20 cellular contexts compared by ENCODE assay signal in genomic region chr11:64633555-64634159, GRCh38. TPM values are rescaled to one million over a fixed set of nuclear protein-coding genes. Genes with fewer than 3 reads are reported as not detected.
DNase-seq lines count a peak whose midpoint lies in the region; ATAC-seq and TF ChIP-seq lines count a peak whose summit lies in the region.
"Had no signal": no experiment of that assay in that cellular context is flagged by ENCODE, and none has a peak within 500 bp of the region (broad histone marks: within the 10 kb centered on the region; RNA-seq: fewer than 3 reads in every experiment).

No MANE protein-coding gene starts in this region.

- H3K4me3 Mint-ChIP-seq in activated CD8-positive, alpha-beta memory T cell treated with anti-CD3 and anti-CD28 coated beads, Interleukin-2, amount 10 ng/mL, durations not matched to agents 7 days and 5 days: no peak overlapping the region
- H3K4me3 Mint-ChIP-seq in effector memory CD8-positive, alpha-beta T cell: peak overlapping the region; percentile 6 to 44
- H3K4me3 Mint-ChIP-seq: CD4-positive, alpha-beta memory T cell had no signal

- H2AK5ac ChIP-seq in trophoblast cell (ENCODE audit: low read length): no peak overlapping the region

- H3K27ac ChIP-seq in trophoblast cell (ENCODE audit: low read depth, low read length): no peak overlapping the region
- H3K27ac ChIP-seq: A549, GM23248, HL-60 had no signal

- DNase-seq in activated CD8-positive, alpha-beta memory T cell treated with anti-CD3 and anti-CD28 coated beads, Interleukin-2, amount 10 ng/mL, durations not matched to agents 7 days and 5 days: peak; percentile 53
- DNase-seq in activated CD8-positive, alpha-beta memory T cell treated with anti-CD3 and anti-CD28 coated beads for 24 hours: no peak
- DNase-seq in NB4 (ENCODE audit: low read depth): peak; percentile 36
- no peak for DNase-seq in effector memory CD8-positive, alpha-beta T cell
- no peak for DNase-seq in trophoblast cell
- DNase-seq in dermis blood vessel endothelial cell: no peak
- DNase-seq in amniotic stem cell (lab: John Stamatoyannopoulos, UW): no peak
- DNase-seq: CD4-positive, alpha-beta memory T cell; GM23248; NCI-H1105; NCI-H1694 treated with DMSO at 0.1 percent for 48 hours; NCI-H446; NCI-H748 treated with DMSO at 0.1 percent for 48 hours; PC-3 had no signal

- CTCF ChIA-PET in activated CD8-positive, alpha-beta memory T cell treated with anti-CD3 and anti-CD28 coated beads, Interleukin-2, amount 10 ng/mL, durations not matched to agents 7 days and 5 days (lab: Charles Lee): interaction anchor here (0.6 to 1.1 kb wide), 3 partner anchors 15 to 184 kb away, joined by 3 to 5 read pairs (median 4); no protein-coding TSS in a partner anchor

- no peaks in the 10 kb centered on the region for H3K36me3 ChIP-seq in trophoblast cell (ENCODE audit: control insufficient read depth in 1 of 2, insufficient read depth in 2 of 2, low read length in 2 of 2)

- H2AFZ ChIP-seq in trophoblast cell (ENCODE audit: insufficient read depth, low read length, poor library complexity): no peak overlapping the region
- H2AFZ ChIP-seq: GM23248 had no signal

- H3K14ac ChIP-seq in trophoblast cell (ENCODE audit: low read length): no peak overlapping the region

- no peaks in the 10 kb centered on the region for H3K79me1 ChIP-seq in trophoblast cell (ENCODE audit: low read length)

- no peak overlapping the region for H4K12ac ChIP-seq in trophoblast cell (ENCODE audit: low read depth, low read length)

- H3K18ac ChIP-seq in trophoblast cell (ENCODE audit: low read length): no peak overlapping the region

- H3K4me1 Mint-ChIP-seq in activated CD8-positive, alpha-beta memory T cell treated with anti-CD3 and anti-CD28 coated beads, Interleukin-2, amount 10 ng/mL, durations not matched to agents 7 days and 5 days: peaks cover 13% of the 10 kb centered on the region
- peaks cover 10 to 19% of the 10 kb centered on the region in 2 donors for H3K4me1 Mint-ChIP-seq in effector memory CD8-positive, alpha-beta T cell (ENCODE audit: low read depth in 2 of 2)

- ATAC-seq in activated CD8-positive, alpha-beta memory T cell treated with anti-CD3 and anti-CD28 coated beads, Interleukin-2, amount 10 ng/mL, durations not matched to agents 7 days and 5 days: peak; percentile 64
- ATAC-seq in effector memory CD8-positive, alpha-beta T cell (replicated peaks): peak; percentile 21
- ATAC-seq in HG02885 (IDR thresholded peaks at IDR 0.05; ENCODE audit: poor library complexity, unreplicated experiment): no peak
- ATAC-seq: A549, K562, PC-3, Right ventricle myocardium inferior had no signal

- no peaks in the 10 kb centered on the region for H3K79me2 ChIP-seq in trophoblast cell (ENCODE audit: control insufficient read depth, insufficient read depth, low read length, poor library complexity)

- TF ChIP-seq POLR2A in NB4 (IDR thresholded peaks at IDR 0.05; ENCODE audit: extremely low read depth, insufficient read length): no peak

- WGBS in trophoblast cell (ENCODE audit: extremely low coverage, insufficient coverage, insufficient read length): no CpG with 5 or more reads among the region's 7 CpGs

- no peaks in the 10 kb centered on the region for H3K36me3 Mint-ChIP-seq in activated CD8-positive, alpha-beta memory T cell treated with anti-CD3 and anti-CD28 coated beads, Interleukin-2, amount 10 ng/mL, durations not matched to agents 7 days and 5 days
- H3K36me3 Mint-ChIP-seq in effector memory CD8-positive, alpha-beta T cell (ENCODE audit: insufficient read depth): no peaks in the 10 kb centered on the region
- H3K36me3 Mint-ChIP-seq: CD4-positive, alpha-beta memory T cell had no signal

- no peak overlapping the region for H2BK12ac ChIP-seq in trophoblast cell (ENCODE audit: low read length)

- H3K23ac ChIP-seq in trophoblast cell (ENCODE audit: low read length): no peak overlapping the region

- no peak overlapping the region for H4K8ac ChIP-seq in trophoblast cell (ENCODE audit: low read depth, low read length)

- H3K27me3 Mint-ChIP-seq in activated CD8-positive, alpha-beta memory T cell treated with anti-CD3 and anti-CD28 coated beads, Interleukin-2, amount 10 ng/mL, durations not matched to agents 7 days and 5 days: no peaks in the 10 kb centered on the region
- peaks cover 12 to 33% of the 10 kb centered on the region in 2 donors for H3K27me3 Mint-ChIP-seq in effector memory CD8-positive, alpha-beta T cell

- no peak overlapping the region for H2BK120ac ChIP-seq in trophoblast cell (ENCODE audit: insufficient read depth, low read length, poor library complexity)

- peaks cover 25% of the 10 kb centered on the region for H3K27me3 ChIP-seq in trophoblast cell (ENCODE audit: insufficient read depth, low read length)

- H3K9me3 Mint-ChIP-seq in activated CD8-positive, alpha-beta memory T cell treated with anti-CD3 and anti-CD28 coated beads, Interleukin-2, amount 10 ng/mL, durations not matched to agents 7 days and 5 days (ENCODE audit: low read depth): no peaks in the 10 kb centered on the region
- no peaks in the 10 kb centered on the region for H3K9me3 Mint-ChIP-seq in effector memory CD8-positive, alpha-beta T cell

- no peak overlapping the region for H3K4ac ChIP-seq in trophoblast cell (ENCODE audit: low read depth, low read length)

- H2BK5ac ChIP-seq in trophoblast cell (ENCODE audit: low read depth, low read length, poor library complexity): no peak overlapping the region

- peaks cover 14% of the 10 kb centered on the region for H3K9me3 ChIP-seq in trophoblast cell (ENCODE audit: insufficient read depth, low read depth, low read length)
- H3K9me3 ChIP-seq: A549 had no signal

- TF ChIP-seq CTCF in NB4 (IDR thresholded peaks at IDR 0.05; ENCODE audit: low read depth, low read length): no peak

- H4K91ac ChIP-seq in trophoblast cell (ENCODE audit: low read depth, low read length): no peak overlapping the region

- peak overlapping the region; percentile 20 for H3K9ac ChIP-seq in trophoblast cell (ENCODE audit: low read length)
- H3K9ac ChIP-seq: GM23248 had no signal

- H3K4me1 ChIP-seq in trophoblast cell (ENCODE audit: control insufficient read depth in 1 of 2, insufficient read depth in 2 of 2, low read length in 2 of 2): peaks cover 4% of the 10 kb centered on the region in 2 experiments
- H3K4me1 ChIP-seq: A549 had no signal

- H3K4me3 ChIP-seq in NB4 (ENCODE audit: low read depth, low read length): no peak overlapping the region
- no peak overlapping the region for H3K4me3 ChIP-seq in trophoblast cell (ENCODE audit: low read depth, low read length)
- H3K4me3 ChIP-seq: A549, GM23248, K562 had no signal

- H3K27ac Mint-ChIP-seq in activated CD8-positive, alpha-beta memory T cell treated with anti-CD3 and anti-CD28 coated beads, Interleukin-2, amount 10 ng/mL, durations not matched to agents 7 days and 5 days: no peak overlapping the region
- H3K27ac Mint-ChIP-seq in effector memory CD8-positive, alpha-beta T cell: peak overlapping the region; percentile 83 to 84

- H3K4me2 ChIP-seq in trophoblast cell (ENCODE audit: low read length): no peak overlapping the region
- H3K4me2 ChIP-seq: A549 had no signal

RNA-seq across cellular contexts. Expression of gene SLC22A12, which starts 42.6 kb away (rescaled TPM):
- not detected for total RNA-seq in activated CD8-positive, alpha-beta memory T cell treated with anti-CD3 and anti-CD28 coated beads, Interleukin-2, amount 10 ng/mL, durations not matched to agents 7 days and 5 days
- not detected in 2 replicates for polyA plus RNA-seq in trophoblast cell (2013)
- total RNA-seq in dermis blood vessel endothelial cell: not detected in 2 replicates
- total RNA-seq: CD4-positive, alpha-beta memory T cell; GM23248; K562; MCF 10A; PC-3; Right ventricle myocardium inferior had no signal
- polyA plus RNA-seq: A549; CD4-positive, alpha-beta memory T cell; GM23248; K562 had no signal

Comparison
In these comparisons a context has a peak if more than half of its experiments do, and no peak if none do; other contexts are left out.
1. DNase-seq: peak in activated CD8-positive, alpha-beta memory T cell treated with anti-CD3 and anti-CD28 coated beads, Interleukin-2, amount 10 ng/mL, durations not matched to agents 7 days and 5 days (single experiment) and NB4 (single experiment); none in activated CD8-positive, alpha-beta memory T cell treated with anti-CD3 and anti-CD28 coated beads for 24 hours (single experiment), effector memory CD8-positive, alpha-beta T cell (0 of 3), trophoblast cell (0 of 2), dermis blood vessel endothelial cell (single experiment) and amniotic stem cell (single experiment).